1 cellular context compared by ENCODE assay signal in genomic region chr12:53474077-53474476, GRCh38.
TF ChIP-seq lines count a peak whose summit lies in the region.

No MANE protein-coding gene starts in this region.

TF ChIP-seq in K562, 482 proteins besides CTCF, POLR2A, EP300 and RAD21:
- TF ChIP-seq HMG20A (CRISPR knock-in tag; conservative IDR thresholded peaks at IDR 0.05) (no peak), ARID4B (CRISPR knock-in tag; IDR thresholded peaks at IDR 0.05) (no peak), ZNF282 (CRISPR knock-in tag; IDR thresholded peaks at IDR 0.05) (no peak), DNMT1 (IDR thresholded peaks at IDR 0.05) (no peak), ZNF407 (IDR thresholded peaks at IDR 0.05; ENCODE audit: low read depth) (no peak), ESRRA (IDR thresholded peaks at IDR 0.05; ENCODE audit: borderline replicate concordance, low read depth) (no peak), CTCFL (IDR thresholded peaks at IDR 0.05; ENCODE audit: borderline replicate concordance, insufficient read depth, low read depth, low read length, poor library complexity, severe bottlenecking) (no peak), HES1 (IDR thresholded peaks at IDR 0.05; ENCODE audit: low read depth) (no peak), BCOR (IDR thresholded peaks at IDR 0.05) (no peak), CHAMP1 (IDR thresholded peaks at IDR 0.05) (no peak), MEIS2 (IDR thresholded peaks at IDR 0.05; ENCODE audit: partially characterized antibody) (no peak), ZSCAN29 (IDR thresholded peaks at IDR 0.05) (no peak)
